ENCODE assay signal across 15 cellular contexts in the genomic region with DNA sequence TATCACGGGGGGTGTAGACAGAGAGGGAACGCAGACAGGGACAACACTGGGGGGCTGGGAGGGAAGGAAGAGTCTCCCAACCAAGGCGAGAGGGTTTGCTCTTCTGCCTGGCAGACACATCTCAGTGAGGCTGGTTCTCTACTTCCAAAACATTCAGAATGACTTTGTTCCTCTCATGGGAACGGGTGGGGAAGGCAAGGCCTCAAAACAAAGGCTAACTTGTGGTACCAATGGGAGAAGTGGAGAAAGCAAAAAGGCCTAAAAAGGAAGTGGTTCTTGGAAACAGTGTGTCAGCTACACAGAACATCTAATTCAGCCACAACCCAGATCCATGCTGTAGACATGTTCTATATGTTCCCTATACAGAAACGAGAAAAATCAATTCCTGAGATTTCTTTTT. TPM values are rescaled to one million over a fixed set of nuclear protein-coding genes. Genes with fewer than 3 reads are reported as not detected.
DNase-seq lines count a peak whose midpoint lies in the region; ATAC-seq and TF ChIP-seq lines count a peak whose summit lies in the region.
"Had no signal": no experiment of that assay in that cellular context is flagged by ENCODE, and none has a peak within 500 bp of the region (broad histone marks: within the 10 kb centered on the region; RNA-seq: fewer than 3 reads in every experiment).

No MANE protein-coding gene starts in this region.

- intact Hi-C loops in Calu3 (cut with micrococcal nuclease; ENCODE audit: unreplicated experiment): no loop called here

- peak overlapping the region; percentile 77 for H3K27ac Mint-ChIP-seq in activated T-cell treated with anti-CD3 and anti-CD28 coated beads, Interleukin-2, amount 50 U/mL, for 24 hours
- H3K27ac Mint-ChIP-seq in activated naive CD8-positive, alpha-beta T cell treated with anti-CD3 and anti-CD28 coated beads, Interleukin-2, amount 50 U/mL, for 24 hours: peak overlapping the region; percentile 19
- H3K27ac Mint-ChIP-seq in progenitor cell of endocrine pancreas: peak overlapping the region; percentile 54
- no peak overlapping the region for H3K27ac Mint-ChIP-seq in neural progenitor cell
- no peak overlapping the region for H3K27ac Mint-ChIP-seq in Calu3 (ENCODE audit: unreplicated experiment)

- no peaks in the 10 kb centered on the region for H3K36me3 ChIP-seq in neural progenitor cell

- TF ChIP-seq CTCF in NB4 (IDR thresholded peaks at IDR 0.05; ENCODE audit: low read depth, low read length): no peak
- no peak for TF ChIP-seq CTCF in progenitor cell of endocrine pancreas (IDR thresholded peaks at IDR 0.05; ENCODE audit: unreplicated experiment)
- no peak for TF ChIP-seq CTCF in neural progenitor cell (IDR thresholded peaks at IDR 0.05)
- TF ChIP-seq CTCF in Calu3 (IDR thresholded peaks at IDR 0.05; ENCODE audit: unreplicated experiment): no peak

- no TSS peak for BruUV-seq in Calu3 (replicated peaks; lab: Mats Ljungman, UMichigan)

- H3K79me2 ChIP-seq in neural progenitor cell (ENCODE audit: low read depth): peaks cover 31% of the 10 kb centered on the region

- no peaks in the 10 kb centered on the region for H3K27me3 ChIP-seq in neural progenitor cell

- no peaks in the 10 kb centered on the region for H3K4me1 ChIP-seq in neural progenitor cell

- CTCF ChIA-PET in Calu3 (lab: Charles Lee): no interaction called here

- H3K27ac ChIP-seq in neural progenitor cell: no peak overlapping the region
- H3K27ac ChIP-seq: GM23248 had no signal

- no peak for DNase-seq in activated T-cell treated with anti-CD3 and anti-CD28 coated beads, Interleukin-2, amount 50 U/mL, for 24 hours
- no peak for DNase-seq in activated T-cell treated with anti-CD3 and anti-CD28 coated beads, Interleukin-2, amount 50 U/mL, for 48 hours
- peak; percentile 48 for DNase-seq in NB4 (ENCODE audit: low read depth)
- no peak for DNase-seq in activated naive CD8-positive, alpha-beta T cell treated with anti-CD3 and anti-CD28 coated beads, Interleukin-2, amount 50 U/mL, for 24 hours
- no peak for DNase-seq in progenitor cell of endocrine pancreas (ENCODE audit: low spot score, unreplicated experiment)
- no peak for DNase-seq in iPS-NIHi7 (ENCODE audit: extremely low spot score)
- DNase-seq in neural progenitor cell (ENCODE audit: low spot score): no peak
- no peak for DNase-seq in Calu3
- DNase-seq: activated CD4-positive, alpha-beta T cell treated with anti-CD3 and anti-CD28 coated beads for 1 hour; activated effector memory CD4-positive, alpha-beta T cell treated with Interleukin-2 at 50 U/mL for 16 hours; DMS 273 treated with DMSO at 0.1 percent for 48 hours; GM23248; NCI-H1105 treated with DMSO at 0.1 percent for 48 hours had no signal

- H3K4me3 ChIP-seq in NB4 (ENCODE audit: low read depth, low read length) (no peak overlapping the region), neural progenitor cell (no peak overlapping the region)
- H3K4me3 ChIP-seq: GM23248 had no signal

- no peaks in the 10 kb centered on the region for H3F3A ChIP-seq in neural progenitor cell (ENCODE audit: low read depth)

- H4K20me1 ChIP-seq in neural progenitor cell (ENCODE audit: low read depth): peaks cover 70% of the 10 kb centered on the region

- H2AFZ ChIP-seq in neural progenitor cell (replicated peaks): no peak overlapping the region
- H2AFZ ChIP-seq: GM23248 had no signal

- ATAC-seq in activated naive CD8-positive, alpha-beta T cell treated with anti-CD3 and anti-CD28 coated beads, Interleukin-2, amount 50 U/mL, for 24 hours: no peak
- ATAC-seq: SK-N-SH treated with all-trans-retinoic acid at 6 μM for 48 hours had no signal

- no peak overlapping the region for H3K4me2 ChIP-seq in neural progenitor cell

- H3K27me3 Mint-ChIP-seq in activated T-cell treated with anti-CD3 and anti-CD28 coated beads, Interleukin-2, amount 50 U/mL, for 24 hours: no peaks in the 10 kb centered on the region
- H3K27me3 Mint-ChIP-seq in activated naive CD8-positive, alpha-beta T cell treated with anti-CD3 and anti-CD28 coated beads, Interleukin-2, amount 50 U/mL, for 24 hours: no peaks in the 10 kb centered on the region
- H3K27me3 Mint-ChIP-seq in progenitor cell of endocrine pancreas (no peaks in the 10 kb centered on the region), neural progenitor cell (ENCODE audit: insufficient read depth, low read depth) (peaks cover 5% of the 10 kb centered on the region), Calu3 (ENCODE audit: unreplicated experiment) (no peaks in the 10 kb centered on the region)
- H3K27me3 Mint-ChIP-seq: brain had no signal

- no peak overlapping the region for H3K9ac ChIP-seq in neural progenitor cell
- H3K9ac ChIP-seq: GM23248 had no signal

- peaks cover 51% of the 10 kb centered on the region for H3K4me1 Mint-ChIP-seq in activated T-cell treated with anti-CD3 and anti-CD28 coated beads, Interleukin-2, amount 50 U/mL, for 24 hours (ENCODE audit: low read depth)
- H3K4me1 Mint-ChIP-seq in activated naive CD8-positive, alpha-beta T cell treated with anti-CD3 and anti-CD28 coated beads, Interleukin-2, amount 50 U/mL, for 24 hours: peaks cover 55% of the 10 kb centered on the region
- H3K4me1 Mint-ChIP-seq in progenitor cell of endocrine pancreas (ENCODE audit: low read depth): no peaks in the 10 kb centered on the region
- H3K4me1 Mint-ChIP-seq in neural progenitor cell: peaks cover 46% of the 10 kb centered on the region
- peaks cover 15% of the 10 kb centered on the region for H3K4me1 Mint-ChIP-seq in Calu3 (ENCODE audit: low read depth, unreplicated experiment)

- no peaks in the 10 kb centered on the region for H3K9me3 ChIP-seq in neural progenitor cell (ENCODE audit: low read depth)

- no peak for TF ChIP-seq POLR2A in NB4 (IDR thresholded peaks at IDR 0.05; ENCODE audit: extremely low read depth, insufficient read length)

- no peak overlapping the region for H3K4me3 Mint-ChIP-seq in activated T-cell treated with anti-CD3 and anti-CD28 coated beads, Interleukin-2, amount 50 U/mL, for 24 hours
- H3K4me3 Mint-ChIP-seq in activated naive CD8-positive, alpha-beta T cell treated with anti-CD3 and anti-CD28 coated beads, Interleukin-2, amount 50 U/mL, for 24 hours: no peak overlapping the region
- H3K4me3 Mint-ChIP-seq in progenitor cell of endocrine pancreas (ENCODE audit: low read depth): no peak overlapping the region
- H3K4me3 Mint-ChIP-seq in neural progenitor cell: no peak overlapping the region
- no peak overlapping the region for H3K4me3 Mint-ChIP-seq in Calu3 (ENCODE audit: low read depth, unreplicated experiment)
- H3K4me3 Mint-ChIP-seq: brain had no signal

- peaks cover 43% of the 10 kb centered on the region for H3K36me3 Mint-ChIP-seq in activated T-cell treated with anti-CD3 and anti-CD28 coated beads, Interleukin-2, amount 50 U/mL, for 24 hours (ENCODE audit: low read depth)
- peaks cover 9% of the 10 kb centered on the region for H3K36me3 Mint-ChIP-seq in activated naive CD8-positive, alpha-beta T cell treated with anti-CD3 and anti-CD28 coated beads, Interleukin-2, amount 50 U/mL, for 24 hours (ENCODE audit: low read depth)
- H3K36me3 Mint-ChIP-seq in progenitor cell of endocrine pancreas (ENCODE audit: insufficient read depth): peaks cover 3% of the 10 kb centered on the region
- peaks cover 12% of the 10 kb centered on the region for H3K36me3 Mint-ChIP-seq in neural progenitor cell
- peaks cover 11% of the 10 kb centered on the region for H3K36me3 Mint-ChIP-seq in Calu3 (ENCODE audit: insufficient read depth, unreplicated experiment)

- no peaks in the 10 kb centered on the region for H3K9me3 Mint-ChIP-seq in activated T-cell treated with anti-CD3 and anti-CD28 coated beads, Interleukin-2, amount 50 U/mL, for 24 hours
- no peaks in the 10 kb centered on the region for H3K9me3 Mint-ChIP-seq in activated naive CD8-positive, alpha-beta T cell treated with anti-CD3 and anti-CD28 coated beads, Interleukin-2, amount 50 U/mL, for 24 hours
- H3K9me3 Mint-ChIP-seq in progenitor cell of endocrine pancreas (ENCODE audit: low read depth) (no peaks in the 10 kb centered on the region), neural progenitor cell (peaks cover 3% of the 10 kb centered on the region), Calu3 (ENCODE audit: low read depth, unreplicated experiment) (no peaks in the 10 kb centered on the region)

RNA-seq across cellular contexts. Expression of gene FLOT2, which starts 7.5 kb away (rescaled TPM):
- total RNA-seq in progenitor cell of endocrine pancreas: 125 and 131 TPM in 2 replicates
- total RNA-seq in neural progenitor cell (ENCODE audit: low replicate concordance): 84.0 and 131 TPM in 2 replicates
- 152 and 155 TPM in 2 replicates for total RNA-seq in Calu3 (2022)

RNA-seq across cellular contexts. Expression of gene DHRS13, which starts 12.9 kb away (rescaled TPM):
- total RNA-seq in progenitor cell of endocrine pancreas (22.4 and 25.9 TPM in 2 replicates), neural progenitor cell (ENCODE audit: low replicate concordance) (25.6 and 36.0 TPM in 2 replicates), Calu3 (2022) (19.2 and 23.2 TPM in 2 replicates)

RNA-seq across cellular contexts. Expression of gene ERAL1, which starts 35.2 kb away (rescaled TPM):
- total RNA-seq in progenitor cell of endocrine pancreas (49.2 and 49.7 TPM in 2 replicates), neural progenitor cell (ENCODE audit: low replicate concordance) (25.8 and 44.8 TPM in 2 replicates), Calu3 (2022) (47.2 and 48.4 TPM in 2 replicates)

RNA-seq across cellular contexts. Expression of gene FAM222B, which starts 47.4 kb away (rescaled TPM):
- total RNA-seq in progenitor cell of endocrine pancreas (48.9 and 58.7 TPM in 2 replicates), neural progenitor cell (ENCODE audit: low replicate concordance) (7.1 and 17.7 TPM in 2 replicates), Calu3 (2022) (37.7 and 42.1 TPM in 2 replicates)

Comparison
In these comparisons a context has a peak if more than half of its experiments do, and no peak if none do; other contexts are left out.
1. H3K27ac Mint-ChIP-seq: peak in activated T-cell treated with anti-CD3 and anti-CD28 coated beads, Interleukin-2, amount 50 U/mL, for 24 hours (single experiment), activated naive CD8-positive, alpha-beta T cell treated with anti-CD3 and anti-CD28 coated beads, Interleukin-2, amount 50 U/mL, for 24 hours (single experiment) and progenitor cell of endocrine pancreas (single experiment); none in neural progenitor cell (single experiment) and Calu3 (single experiment).